14 cellular contexts compared by ENCODE assay signal in the genomic region with DNA sequence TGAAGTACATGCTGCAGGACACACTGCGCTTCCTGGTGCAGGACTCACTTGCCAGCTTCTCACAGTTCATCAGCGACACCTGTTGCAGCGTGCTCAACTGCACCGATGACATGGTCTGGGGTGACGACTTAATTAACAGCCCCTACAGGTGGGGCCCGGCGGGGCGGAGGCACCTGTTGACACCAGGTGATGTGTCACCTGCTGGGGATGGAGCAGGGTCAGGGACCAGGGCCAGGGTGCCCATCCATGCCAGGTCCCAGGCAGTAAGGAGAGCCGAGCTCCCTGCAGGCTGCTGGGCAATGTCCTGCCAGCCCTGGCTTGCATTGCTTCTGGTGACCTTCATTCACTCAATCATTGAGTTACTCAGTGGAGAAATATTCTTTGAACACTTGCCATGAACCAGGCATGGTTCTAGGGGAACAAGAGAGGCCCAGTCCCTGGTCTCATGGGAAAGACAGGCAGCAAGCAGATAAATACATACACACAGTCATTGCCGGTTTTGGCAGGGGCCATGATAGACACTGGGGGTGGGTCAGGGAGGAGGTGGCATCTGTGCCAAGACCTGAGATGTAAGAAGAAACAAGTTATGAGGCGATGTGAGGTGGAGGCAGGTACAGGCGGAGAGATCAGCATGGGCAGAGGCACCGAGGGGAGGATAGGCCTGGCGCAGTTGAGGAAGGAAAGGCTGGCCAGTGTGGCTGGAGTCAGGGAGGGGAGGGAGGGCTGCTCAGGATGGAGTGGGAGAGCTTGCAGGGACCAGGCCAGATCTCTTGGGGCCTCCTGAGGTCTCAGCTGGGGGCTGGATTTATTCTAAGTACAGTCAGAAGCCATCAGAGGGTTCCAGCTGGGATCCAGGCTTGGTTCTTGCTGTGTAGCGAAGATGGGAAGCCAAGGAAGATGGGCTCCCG. TPM values are rescaled to one million over a fixed set of nuclear protein-coding genes. Genes with fewer than 3 reads are reported as not detected.
A peak's percentile ranks its signal among the peaks of the same experiment; 100 is the strongest.
DNase-seq lines count a peak whose midpoint lies in the region; TF ChIP-seq lines count a peak whose summit lies in the region.
"Had no signal": no experiment of that assay in that cellular context is flagged by ENCODE, and none has a peak within 500 bp of the region (broad histone marks: within the 10 kb centered on the region; RNA-seq: fewer than 3 reads in every experiment).

No MANE protein-coding gene starts in this region.

- H3K9me3 ChIP-seq in skeletal muscle tissue (ENCODE audit: control insufficient read depth in 3 of 3, low read length in 3 of 3), result no peaks in the 10 kb centered on the region
- H3K9me3 ChIP-seq: spleen, tibial nerve had no signal

- in situ Hi-C loops in astrocyte of the cerebellum (cut with HindIII; ENCODE audit: low sequenced_read_pairs), result no loop called here

- peak overlapping the region in 1 of 3 donors; percentile 60 for H3K9ac ChIP-seq in skeletal muscle tissue (ENCODE audit: low read depth in 1 of 3, low read length in 3 of 3)

- H3K4me1 ChIP-seq in skeletal muscle tissue (ENCODE audit: control insufficient read depth in 3 of 3, insufficient read depth in 3 of 3, low read length in 3 of 3), result peaks cover 8 to 24% (median 16%) of the 10 kb centered on the region in 3 donors
- H3K4me1 ChIP-seq: spleen had no signal

- peak overlapping the region; percentile 3 for H3K27ac ChIP-seq in skeletal muscle tissue (ENCODE audit: low read depth, low read length)
- H3K27ac ChIP-seq: spleen had no signal

- TF ChIP-seq CTCF in astrocyte of the cerebellum (IDR thresholded peaks at IDR 0.05; ENCODE audit: low read depth, low read length, missing control alignments) (no peak), foreskin fibroblast (IDR thresholded peaks at IDR 0.05; ENCODE audit: low read depth, low read length) (no peak)

- peak; percentile 50 for DNase-seq in GM04504 (ENCODE audit: low read depth)
- peak; percentile 18 for DNase-seq in astrocyte of the cerebellum (ENCODE audit: low read depth)
- peak; percentile 62 to 80 for DNase-seq in foreskin fibroblast
- no peak for DNase-seq in NCI-H2196 (lab: John Stamatoyannopoulos, UW; ENCODE audit: unreplicated experiment)
- no peak for DNase-seq in activated T-cell treated with anti-CD3 and anti-CD28 coated beads for 4 hours
- DNase-seq in stimulated activated CD4-positive, alpha-beta T cell treated with anti-CD3 and anti-CD28 coated beads, Interleukin-15, amount 100 ng/mL, for 24 hours, result no peak
- DNase-seq: Calu3, head of caudate nucleus, NCI-H1417, NCI-H524 treated with DMSO at 0.1 percent for 48 hours, SIG-M5, spleen had no signal

- H3K36me3 ChIP-seq in skeletal muscle tissue (ENCODE audit: control insufficient read depth in 3 of 3, insufficient read depth in 3 of 3, low read length in 3 of 3), result peaks cover 5 to 18% (median 15%) of the 10 kb centered on the region in 3 donors

- no peak overlapping the region for H3K4me3 ChIP-seq in astrocyte of the cerebellum (ENCODE audit: low read depth, low read length)
- H3K4me3 ChIP-seq in foreskin fibroblast (ENCODE audit: low read depth in 1 of 2, low read length in 2 of 2), result no peak overlapping the region
- peak overlapping the region in 1 of 3 donors; percentile 45 for H3K4me3 ChIP-seq in skeletal muscle tissue (ENCODE audit: low read length in 3 of 3)
- H3K4me3 ChIP-seq: spleen, tibial nerve had no signal

- H3K27me3 ChIP-seq in skeletal muscle tissue (ENCODE audit: control insufficient read depth in 3 of 3, insufficient read depth in 3 of 3, low read length in 3 of 3), result no peaks in the 10 kb centered on the region
- H3K27me3 ChIP-seq: spleen, tibial nerve had no signal

RNA-seq across cellular contexts. Expression of a gene that starts 30.8 kb away (rescaled TPM):
- total RNA-seq in skeletal muscle tissue, result 2.1 TPM

RNA-seq across cellular contexts. Expression of a gene that starts 59.2 kb away (rescaled TPM):
- total RNA-seq in skeletal muscle tissue, result 4.2 TPM

Comparison
In these comparisons a context has a peak if more than half of its experiments do, and no peak if none do; other contexts are left out.
1. DNase-seq: peak in GM04504 (single experiment), astrocyte of the cerebellum (single experiment) and foreskin fibroblast (2 of 2); none in NCI-H2196 (single experiment), activated T-cell treated with anti-CD3 and anti-CD28 coated beads for 4 hours (single experiment) and stimulated activated CD4-positive, alpha-beta T cell treated with anti-CD3 and anti-CD28 coated beads, Interleukin-15, amount 100 ng/mL, for 24 hours (single experiment).